Comparison of ENCODE assay signal across 15 cellular contexts in the genomic region with DNA sequence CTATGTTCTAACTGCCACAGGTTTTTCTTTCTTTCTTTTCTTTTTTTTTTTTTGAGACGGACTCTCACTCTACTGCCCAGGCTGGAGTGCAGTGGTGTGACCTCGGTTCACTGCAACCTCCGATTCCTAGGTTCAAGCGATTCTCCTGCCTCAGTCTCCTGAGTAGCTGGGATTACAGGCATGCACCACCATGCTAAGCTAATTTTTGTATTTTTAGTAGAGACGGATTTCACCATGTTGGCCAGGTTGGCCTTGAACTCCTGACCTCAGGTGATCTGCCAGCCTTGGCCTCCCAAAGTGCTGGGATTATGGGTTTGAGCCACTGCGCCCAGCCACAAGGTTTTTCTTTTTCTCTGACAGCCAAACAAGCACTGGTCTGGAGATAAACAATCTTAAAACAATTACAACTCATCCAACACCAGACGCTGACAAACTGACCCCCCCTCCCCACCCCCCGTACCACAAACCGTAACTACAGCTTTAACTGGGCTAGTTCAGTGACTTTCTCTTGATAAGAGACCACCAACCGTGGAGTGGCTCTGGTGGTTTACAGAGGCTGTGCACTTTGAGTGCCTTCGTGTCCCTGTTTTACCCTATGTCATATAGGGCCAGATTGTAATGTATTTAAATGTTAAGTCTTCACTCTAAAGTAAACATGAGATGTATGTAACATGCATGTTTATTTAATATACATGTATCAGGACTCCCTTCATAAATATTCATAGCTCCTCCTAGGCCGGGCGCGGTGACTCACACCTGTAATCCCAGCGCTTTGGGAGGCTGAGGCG. TPM values are rescaled to one million over a fixed set of nuclear protein-coding genes. Genes with fewer than 3 reads are reported as not detected.
DNase-seq lines count a peak whose midpoint lies in the region; TF ChIP-seq lines count a peak whose summit lies in the region.
"Had no signal": no experiment of that assay in that cellular context is flagged by ENCODE, and none has a peak within 500 bp of the region (broad histone marks: within the 10 kb centered on the region; RNA-seq: fewer than 3 reads in every experiment).

No MANE protein-coding gene starts in this region.

- no peak overlapping the region for H3K27ac ChIP-seq in mesenchymal stem cell (ENCODE audit: low read length, poor library complexity, severe bottlenecking)
- H3K27ac ChIP-seq: BLaER1 treated with 17β-estradiol and CSF1 and Interleukin-3, amounts not matched to agents 10 nM and 100 nM had no signal

- H2AFZ ChIP-seq in mesenchymal stem cell (ENCODE audit: low read depth, low read length), result no peak overlapping the region

- no peaks in the 10 kb centered on the region for H3K36me3 ChIP-seq in mesenchymal stem cell (ENCODE audit: control insufficient read depth in 1 of 2, insufficient read depth in 2 of 2, low read depth in 1 of 2, low read length in 2 of 2)
- H3K36me3 ChIP-seq: BLaER1 treated with 17β-estradiol and CSF1 and Interleukin-3, amounts not matched to agents 10 nM and 100 nM had no signal

- no peaks in the 10 kb centered on the region for H3K9me3 ChIP-seq in mesenchymal stem cell (ENCODE audit: control insufficient read depth, low read length)
- H3K9me3 ChIP-seq: BLaER1 treated with 17β-estradiol and CSF1 and Interleukin-3, amounts not matched to agents 10 nM and 100 nM had no signal

- H3K14ac ChIP-seq in mesenchymal stem cell (ENCODE audit: low read length in 2 of 2), result no peak overlapping the region

- no peaks in the 10 kb centered on the region for H3K27me3 ChIP-seq in mesenchymal stem cell (ENCODE audit: control insufficient read depth in 1 of 2, insufficient read depth in 1 of 2, low read length in 2 of 2)
- H3K27me3 ChIP-seq: BLaER1 treated with 17β-estradiol and CSF1 and Interleukin-3, amounts not matched to agents 10 nM and 100 nM had no signal

- no peak overlapping the region for H3K4me2 ChIP-seq in mesenchymal stem cell (ENCODE audit: low read length, poor library complexity, severe bottlenecking)
- H3K4me2 ChIP-seq: BLaER1 treated with 17β-estradiol and CSF1 and Interleukin-3, amounts not matched to agents 10 nM and 100 nM had no signal

- 68% methylated on average over 15 of the region's 16 CpGs for WGBS in mesenchymal stem cell

- no peak overlapping the region for H2BK5ac ChIP-seq in mesenchymal stem cell (ENCODE audit: low read depth, low read length, poor library complexity, severe bottlenecking)

- no peaks in the 10 kb centered on the region for H3K27me3 Mint-ChIP-seq in chondrocyte (ENCODE audit: low read depth)

- H3K79me1 ChIP-seq in mesenchymal stem cell (replicated peaks; ENCODE audit: low read length, poor library complexity, severe bottlenecking), result no peaks in the 10 kb centered on the region

- no peak overlapping the region for H2BK120ac ChIP-seq in mesenchymal stem cell (ENCODE audit: low read depth, low read length)

- no peaks in the 10 kb centered on the region for H3K4me1 Mint-ChIP-seq in chondrocyte (ENCODE audit: low read depth)
- H3K4me1 Mint-ChIP-seq: B cell had no signal

- H4K91ac ChIP-seq in mesenchymal stem cell (ENCODE audit: low read length), result no peak overlapping the region

- no peak overlapping the region for H3K4me3 Mint-ChIP-seq in chondrocyte (ENCODE audit: unreplicated experiment)
- H3K4me3 Mint-ChIP-seq: B cell; CD8-positive, alpha-beta T cell; H9 had no signal

- no peak overlapping the region for H3K27ac Mint-ChIP-seq in chondrocyte (ENCODE audit: unreplicated experiment)
- H3K27ac Mint-ChIP-seq: B cell; CD8-positive, alpha-beta T cell; H9 had no signal

- H3K18ac ChIP-seq in mesenchymal stem cell (ENCODE audit: low read depth in 1 of 2, low read length in 2 of 2), result no peak overlapping the region

- no peak overlapping the region for H2BK12ac ChIP-seq in mesenchymal stem cell (ENCODE audit: low read length in 2 of 2)

- no peak overlapping the region for H3K9ac ChIP-seq in mesenchymal stem cell (ENCODE audit: low read length)
- H3K9ac ChIP-seq: BLaER1 treated with 17β-estradiol and CSF1 and Interleukin-3, amounts not matched to agents 10 nM and 100 nM had no signal

- H4K8ac ChIP-seq in mesenchymal stem cell (ENCODE audit: low read length), result no peak overlapping the region

- H3K23ac ChIP-seq in mesenchymal stem cell (ENCODE audit: low read length in 2 of 2), result no peak overlapping the region

- no peak overlapping the region for H3K4me3 ChIP-seq in mesenchymal stem cell (ENCODE audit: insufficient read depth in 1 of 2, low read depth in 1 of 2, low read length in 2 of 2)
- H3K4me3 ChIP-seq: BLaER1 treated with 17β-estradiol and CSF1 and Interleukin-3, amounts not matched to agents 10 nM and 100 nM; GM12878 had no signal

- no peaks in the 10 kb centered on the region for H3K4me1 ChIP-seq in mesenchymal stem cell (ENCODE audit: control insufficient read depth, insufficient read depth, low read depth, low read length)
- H3K4me1 ChIP-seq: BLaER1 treated with 17β-estradiol and CSF1 and Interleukin-3, amounts not matched to agents 10 nM and 100 nM had no signal

- DNase-seq in ELF-1 (ENCODE audit: low read depth, low spot score) (peak; percentile 18), OCI-M1 (lab: John Stamatoyannopoulos, UW) (peak; percentile 86), chondrocyte (ENCODE audit: low spot score) (peak; percentile 55), mesenchymal stem cell (peak; percentile 13), inferior parietal cortex (ENCODE audit: extremely low spot score) (no peak), HuH-7.5 (ENCODE audit: low spot score) (no peak)
- DNase-seq in stimulated activated CD4-positive, alpha-beta T cell treated with anti-CD3 and anti-CD28 coated beads, Interleukin-2, amount 100 ng/mL, for 24 hours, result no peak
- no peak for DNase-seq in stimulated activated CD4-positive, alpha-beta T cell treated with anti-CD3 and anti-CD28 coated beads, Interleukin-2, amount 100 ng/mL, for 48 hours
- DNase-seq: Calu3; CD8-positive, alpha-beta T cell; DMS79 treated with DMSO at 0.1 percent for 48 hours; H9 had no signal

- H3K4ac ChIP-seq in mesenchymal stem cell (ENCODE audit: low read depth in 1 of 2, low read length in 2 of 2), result no peak overlapping the region

- no peaks in the 10 kb centered on the region for H3K36me3 Mint-ChIP-seq in chondrocyte (ENCODE audit: low read depth)
- H3K36me3 Mint-ChIP-seq: CD8-positive, alpha-beta T cell had no signal

- no peak overlapping the region for H2AK5ac ChIP-seq in mesenchymal stem cell (ENCODE audit: low read length, severe bottlenecking)

- H2BK15ac ChIP-seq in mesenchymal stem cell (ENCODE audit: low read depth, poor library complexity, severe bottlenecking), result no peak overlapping the region

- H3K9me3 Mint-ChIP-seq in chondrocyte (ENCODE audit: low read depth), result no peaks in the 10 kb centered on the region
- H3K9me3 Mint-ChIP-seq: CD8-positive, alpha-beta T cell; H9 had no signal

- TF ChIP-seq CTCF in chondrocyte (IDR thresholded peaks at IDR 0.05), result no peak

RNA-seq across cellular contexts. Expression of a gene that starts 19.5 kb away (rescaled TPM):
- 105 to 110 TPM (median 108 TPM) in 3 replicates for total RNA-seq in chondrocyte
- polyA plus RNA-seq in mesenchymal stem cell (2013, experiment 1 of 2), result 40.3 TPM
- polyA plus RNA-seq in mesenchymal stem cell (2013, experiment 2 of 2), result 38.7 TPM

Comparison
In these comparisons a context has a peak if more than half of its experiments do, and no peak if none do; other contexts are left out.
1. DNase-seq: peak in ELF-1 (single experiment), OCI-M1 (single experiment), chondrocyte (single experiment) and mesenchymal stem cell (single experiment); none in inferior parietal cortex (single experiment), stimulated activated CD4-positive, alpha-beta T cell treated with anti-CD3 and anti-CD28 coated beads, Interleukin-2, amount 100 ng/mL, for 24 hours (0 of 2), stimulated activated CD4-positive, alpha-beta T cell treated with anti-CD3 and anti-CD28 coated beads, Interleukin-2, amount 100 ng/mL, for 48 hours (0 of 2) and HuH-7.5 (single experiment).